In genomic region chr11:58675344-58676155, GRCh38 we compare ENCODE assay signal across 8 cellular contexts. TPM values are rescaled to one million over a fixed set of nuclear protein-coding genes. Genes with fewer than 3 reads are reported as not detected.
A peak's percentile ranks its signal among the peaks of the same experiment; 100 is the strongest.
DNase-seq lines count a peak whose midpoint lies in the region; ATAC-seq and TF ChIP-seq lines count a peak whose summit lies in the region.

No MANE protein-coding gene starts in this region.

- CTCF ChIA-PET in BJ (lab: Yijun Ruan, JAX), result interaction anchor here (0.7 to 5.6 kb wide), 11 partner anchors 11 to 111 kb away, joined by 3 to 29 read pairs (median 5); no protein-coding TSS in a partner anchor

- H3K27ac Mint-ChIP-seq in naive B cell, result no peak overlapping the region

- no peaks in the 10 kb centered on the region for H3K4me1 Mint-ChIP-seq in naive B cell

- H3K27me3 Mint-ChIP-seq in naive B cell, result peaks cover 0 to 6% (median 3%) of the 10 kb centered on the region in 3 donors

- H3K36me3 Mint-ChIP-seq in naive B cell, result no peaks in the 10 kb centered on the region

- DNase-seq in BJ (ENCODE audit: low read depth) (no peak), NCI-H748 treated with DMSO at 0.1 percent for 48 hours (lab: John Stamatoyannopoulos, UW) (peak; percentile 12), epidermal melanocyte (ENCODE audit: insufficient read length, low spot score) (peak; percentile 87), naive B cell (peak; percentile 52)
- DNase-seq in activated CD8-positive, alpha-beta memory T cell treated with anti-CD3 and anti-CD28 coated beads for 4 hours (ENCODE audit: low read depth in 2 of 2), result peak; percentile 44 to 46
- DNase-seq in stimulated activated CD8-positive, alpha-beta memory T cell treated with anti-CD3 and anti-CD28 coated beads, Interleukin-7, amount 100 ng/mL, for 24 hours (ENCODE audit: low read depth), result peak; percentile 72

- no peaks in the 10 kb centered on the region for H3K9me3 Mint-ChIP-seq in naive B cell

- no peak overlapping the region for H3K4me3 Mint-ChIP-seq in naive B cell

- ATAC-seq in GM18858 (IDR thresholded peaks at IDR 0.05; ENCODE audit: unreplicated experiment), result peak; percentile 91
- peak; percentile 83 for ATAC-seq in HG03097 (IDR thresholded peaks at IDR 0.05; ENCODE audit: low FRiP score, unreplicated experiment)
- ATAC-seq in naive B cell (ENCODE audit: low read depth in 2 of 2), result peak; percentile 69 to 84

- TF ChIP-seq CTCF in BJ (IDR thresholded peaks at IDR 0.05; ENCODE audit: insufficient read depth, low read depth, low read length), result peak; percentile 99

- POLR2A ChIA-PET in BJ (lab: Charles Lee), result no interaction called here

- H3K36me3 ChIP-seq in BJ (ENCODE audit: control insufficient read depth, insufficient read depth, low read length), result no peaks in the 10 kb centered on the region

- no peak overlapping the region for H3K4me3 ChIP-seq in BJ (ENCODE audit: low read depth, low read length)

- 0 out of 2 replicates have a peak, but pooled peaks cover 5% of the 10 kb centered on the region for H3K27me3 ChIP-seq in BJ (ENCODE audit: control insufficient read depth, insufficient read depth, low read length)

RNA-seq across cellular contexts. Expression of gene CNTF, which starts 53.1 kb away (rescaled TPM):
- polyA plus RNA-seq in BJ (2011; rRNA removed), result 0.15 and 0.63 TPM in 2 replicates
- polyA minus RNA-seq in BJ (2011; rRNA and poly(A)+ RNA removed), result 1.5 and 2.6 TPM in 2 replicates
- under 1 TPM in 3 of 6 donors, not detected in 3; 0.15 to 0.35 (median 0.28) TPM for polyA plus RNA-seq in naive B cell (ENCODE audit: low read depth in 6 of 6)

RNA-seq across cellular contexts. Expression of gene GLYAT, which starts 56.2 kb away (rescaled TPM):
- polyA plus RNA-seq in BJ (2011; rRNA removed) (not detected in 2 replicates), naive B cell (ENCODE audit: low read depth in 6 of 6) (not detected)
- not detected in 2 replicates for polyA minus RNA-seq in BJ (2011; rRNA and poly(A)+ RNA removed)
